Comparison of ENCODE assay signal across 22 cellular contexts in the genomic region with DNA sequence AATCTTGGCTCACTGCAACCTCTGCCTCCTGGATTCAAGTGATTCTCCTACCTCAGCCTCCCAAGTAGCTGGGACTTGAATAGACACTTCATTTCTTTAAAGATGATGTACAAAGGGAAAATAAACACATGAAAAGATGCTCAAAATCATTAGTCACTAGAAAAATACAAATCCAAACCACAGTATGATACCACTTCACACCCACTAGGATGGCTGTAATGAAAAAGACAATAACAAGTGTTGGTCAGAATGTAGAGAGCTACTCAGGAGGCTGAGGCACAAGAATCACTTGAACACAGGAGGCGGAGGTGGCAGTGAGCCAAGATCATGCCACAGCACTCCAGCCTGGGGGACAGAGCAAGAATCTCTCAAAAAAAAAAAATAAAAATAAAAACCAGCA. TPM values are rescaled to one million over a fixed set of nuclear protein-coding genes. Genes with fewer than 3 reads are reported as not detected.
"Had no signal": no experiment of that assay in that cellular context is flagged by ENCODE, and none has a peak within 500 bp of the region (broad histone marks: within the 10 kb centered on the region; RNA-seq: fewer than 3 reads in every experiment).

No MANE protein-coding gene starts in this region.

- H3K27ac Mint-ChIP-seq: activated naive CD8-positive, alpha-beta T cell treated with anti-CD3 and anti-CD28 coated beads, Interleukin-2, amount 50 U/mL, for 24 hours; activated T-helper 2 cell treated with anti-CD3 and anti-CD28 coated beads, Interferon-gamma antibody, Interleukin-2, Interleukin-4, amounts not matched to agents 10 μg/mL and 5 μg/mL and 100 μg/mL, durations not matched to agents 14 hours and 24 hours and 36 hours; progenitor cell of endocrine pancreas had no signal

- ATAC-seq: activated naive CD8-positive, alpha-beta T cell treated with anti-CD3 and anti-CD28 coated beads, Interleukin-2, amount 50 U/mL, for 24 hours; heart right ventricle; stimulated activated naive CD8-positive, alpha-beta T cell treated with anti-CD3 and anti-CD28 coated beads, Interleukin-15, Interleukin-2, amounts not matched to agents 100 U/mL and 50 U/mL, for 24 hours had no signal

- H3K27me3 Mint-ChIP-seq: activated naive CD8-positive, alpha-beta T cell treated with anti-CD3 and anti-CD28 coated beads, Interleukin-2, amount 50 U/mL, for 24 hours; progenitor cell of endocrine pancreas had no signal

- H3K9me3 ChIP-seq: esophagus squamous epithelium, heart right ventricle, left ventricle myocardium inferior, tibial nerve, vagina had no signal

- H3K27ac ChIP-seq: esophagus squamous epithelium, heart right ventricle, left ventricle myocardium inferior, tibial nerve, vagina had no signal

- DNase-seq: activated CD4-positive, alpha-beta T cell treated with anti-CD3 and anti-CD28 coated beads, Interleukin-2, amount 50 U/mL, for 4 hours; activated naive CD4-positive, alpha-beta T cell treated with Interleukin-2 at 50 U/mL for 16 hours; activated naive CD8-positive, alpha-beta T cell treated with anti-CD3 and anti-CD28 coated beads, Interleukin-2, amount 50 U/mL, for 24 hours; activated T-cell treated with anti-CD3 and anti-CD28 coated beads for 4 hours; aorta; dermis blood vessel endothelial cell; effector memory CD4-positive, alpha-beta T cell; esophagus squamous epithelium; heart right ventricle; kidney glomerular epithelial cell; left ventricle myocardium inferior; stimulated activated CD4-positive, alpha-beta T cell treated with anti-CD3 and anti-CD28 coated beads, Interleukin-12 subunit alpha, Interleukin-12 subunit beta, amount 100 ng/mL, for 4 hours; stimulated activated CD4-positive, alpha-beta T cell treated with anti-CD3 and anti-CD28 coated beads, Interleukin-2, amount 100 ng/mL, for 24 hours; stimulated activated naive CD8-positive, alpha-beta T cell treated with anti-CD3 and anti-CD28 coated beads, Interleukin-15, Interleukin-2, amounts not matched to agents 100 U/mL and 50 U/mL, for 24 hours; substantia nigra; T-helper 2 cell had no signal

- FAIRE-seq: bronchial epithelial cell had no signal

- H3K4me3 ChIP-seq: esophagus squamous epithelium, heart right ventricle, left ventricle myocardium inferior, tibial nerve, vagina had no signal

- H3K27me3 ChIP-seq: tibial nerve, vagina had no signal

- H3K4me3 Mint-ChIP-seq: activated naive CD8-positive, alpha-beta T cell treated with anti-CD3 and anti-CD28 coated beads, Interleukin-2, amount 50 U/mL, for 24 hours; neural crest cell had no signal

- H3K9me3 Mint-ChIP-seq: activated naive CD8-positive, alpha-beta T cell treated with anti-CD3 and anti-CD28 coated beads, Interleukin-2, amount 50 U/mL, for 24 hours; activated T-helper 2 cell treated with anti-CD3 and anti-CD28 coated beads, Interferon-gamma antibody, Interleukin-2, Interleukin-4, amounts not matched to agents 10 μg/mL and 5 μg/mL and 100 μg/mL, durations not matched to agents 14 hours and 24 hours and 36 hours; neural crest cell had no signal

- H3K36me3 ChIP-seq: esophagus squamous epithelium, left ventricle myocardium inferior, tibial nerve, vagina had no signal

- H3K4me1 ChIP-seq: left ventricle myocardium inferior, vagina had no signal

RNA-seq across cellular contexts. Expression of gene F2RL2, which starts 13.0 kb away (rescaled TPM):
- total RNA-seq: neural crest cell, progenitor cell of endocrine pancreas, vagina had no signal
